In genomic region chr19:44848036-44848804, GRCh38 we compare ENCODE assay signal across 9 cellular contexts. TPM values are rescaled to one million over a fixed set of nuclear protein-coding genes. Genes with fewer than 3 reads are reported as not detected.
DNase-seq lines count a peak whose midpoint lies in the region; ATAC-seq, FAIRE-seq and TF ChIP-seq lines count a peak whose summit lies in the region.
"Had no signal": no experiment of that assay in that cellular context is flagged by ENCODE, and none has a peak within 500 bp of the region (broad histone marks: within the 10 kb centered on the region; RNA-seq: fewer than 3 reads in every experiment).

No MANE protein-coding gene starts in this region.

- peak overlapping the region; percentile 89 for H3K4me3 ChIP-seq in astrocyte (ENCODE audit: insufficient read depth, low read depth, low read length)

- H3K4me1 ChIP-seq in astrocyte (ENCODE audit: insufficient read depth, low read length): peaks cover 24% of the 10 kb centered on the region

- no peaks in the 10 kb centered on the region for H3K36me3 ChIP-seq in astrocyte (ENCODE audit: insufficient read depth, low read length)

- H3K9me3 ChIP-seq in astrocyte (ENCODE audit: insufficient read depth, low read depth, low read length): no peaks in the 10 kb centered on the region

- H3K27ac ChIP-seq in astrocyte (ENCODE audit: low read depth, low read length) (peak overlapping the region; percentile 92), temporal lobe (ENCODE audit: low read depth, low read length) (peak overlapping the region; percentile 4)

- peaks cover 62% of the 10 kb centered on the region for H4K20me1 ChIP-seq in astrocyte (ENCODE audit: insufficient read depth, low read length)

- peak overlapping the region; percentile 99 for H3K9ac ChIP-seq in astrocyte (ENCODE audit: low read length)

- peaks cover 17% of the 10 kb centered on the region for H3K4me1 Mint-ChIP-seq in activated CD4-positive, alpha-beta T cell treated with anti-CD3 and anti-CD28 coated beads, Interleukin-2, amount 10 ng/mL, durations not matched to agents 24 days and 14 days
- H3K4me1 Mint-ChIP-seq in astrocyte (ENCODE audit: low read depth, unreplicated experiment): peaks cover 24% of the 10 kb centered on the region

- peaks cover 51% of the 10 kb centered on the region for H3K27me3 Mint-ChIP-seq in activated CD4-positive, alpha-beta T cell treated with anti-CD3 and anti-CD28 coated beads, Interleukin-2, amount 10 ng/mL, durations not matched to agents 24 days and 14 days
- no peaks in the 10 kb centered on the region for H3K27me3 Mint-ChIP-seq in astrocyte (ENCODE audit: low read depth, unreplicated experiment)

- H3K36me3 Mint-ChIP-seq in activated CD4-positive, alpha-beta T cell treated with anti-CD3 and anti-CD28 coated beads, Interleukin-2, amount 10 ng/mL, durations not matched to agents 24 days and 14 days (ENCODE audit: low read depth): no peaks in the 10 kb centered on the region
- peaks cover 14% of the 10 kb centered on the region for H3K36me3 Mint-ChIP-seq in astrocyte (ENCODE audit: low read depth, unreplicated experiment)

- no peak for FAIRE-seq in astrocyte (lab: Jason Lieb, UNC)

- no peaks in the 10 kb centered on the region for H3K9me3 Mint-ChIP-seq in activated CD4-positive, alpha-beta T cell treated with anti-CD3 and anti-CD28 coated beads, Interleukin-2, amount 10 ng/mL, durations not matched to agents 24 days and 14 days
- H3K9me3 Mint-ChIP-seq in astrocyte (ENCODE audit: unreplicated experiment): no peaks in the 10 kb centered on the region
- H3K9me3 Mint-ChIP-seq: stimulated activated naive CD8-positive, alpha-beta T cell treated with anti-CD3 and anti-CD28 coated beads, Interleukin-15, Interleukin-2, amounts not matched to agents 100 ng/mL and 50 ng/mL, for 24 hours had no signal

- H3K27me3 ChIP-seq in astrocyte (ENCODE audit: insufficient read depth, low read length): no peaks in the 10 kb centered on the region

- ATAC-seq in left lobe of liver: no peak

- H2AFZ ChIP-seq in astrocyte (ENCODE audit: low read depth, low read length): no peak overlapping the region

- no peak for TF ChIP-seq CTCF in astrocyte (IDR thresholded peaks at IDR 0.05; ENCODE audit: insufficient read depth, low read depth, low read length)

- H3K4me3 Mint-ChIP-seq in activated CD4-positive, alpha-beta T cell treated with anti-CD3 and anti-CD28 coated beads, Interleukin-2, amount 10 ng/mL, durations not matched to agents 24 days and 14 days: no peak overlapping the region
- peak overlapping the region; percentile 99 for H3K4me3 Mint-ChIP-seq in astrocyte (ENCODE audit: unreplicated experiment)

- DNase-seq in activated CD4-positive, alpha-beta T cell treated with anti-CD3 and anti-CD28 coated beads, Interleukin-2, amount 10 ng/mL, durations not matched to agents 24 days and 14 days: peak; percentile 65
- DNase-seq in activated CD4-positive, alpha-beta T cell treated with anti-CD3 and anti-CD28 coated beads for 1 hour: no peak
- DNase-seq in astrocyte (ENCODE audit: low read depth) (peak; percentile 42), kidney glomerular epithelial cell (lab: John Stamatoyannopoulos, UW) (peak; percentile 51), NCI-H1105 treated with DMSO at 0.1 percent for 48 hours (lab: John Stamatoyannopoulos, UW) (no peak), T-helper 2 cell (no peak), left lobe of liver (ENCODE audit: low spot score) (no peak)

- H3K4me2 ChIP-seq in astrocyte (ENCODE audit: low read length): peak overlapping the region; percentile 89

- intact Hi-C loops in activated CD4-positive, alpha-beta T cell treated with anti-CD3 and anti-CD28 coated beads, Interleukin-2, amount 10 ng/mL, durations not matched to agents 24 days and 14 days (cut with micrococcal nuclease): loop anchor here (10.0 kb wide), 1 partner anchor 193 kb away; no protein-coding TSS in a partner anchor

- H3K27ac Mint-ChIP-seq in activated CD4-positive, alpha-beta T cell treated with anti-CD3 and anti-CD28 coated beads, Interleukin-2, amount 10 ng/mL, durations not matched to agents 24 days and 14 days: no peak overlapping the region
- H3K27ac Mint-ChIP-seq in astrocyte (ENCODE audit: unreplicated experiment): peak overlapping the region; percentile 100

- peaks cover 71% of the 10 kb centered on the region for H3K79me2 ChIP-seq in astrocyte (ENCODE audit: insufficient read depth, low read length)

RNA-seq across cellular contexts. Expression of gene NECTIN2, which starts 2.1 kb away (rescaled TPM):
- 0.19 and 0.44 TPM in 2 replicates for total RNA-seq in activated CD4-positive, alpha-beta T cell treated with anti-CD3 and anti-CD28 coated beads, Interleukin-2, amount 10 ng/mL, durations not matched to agents 24 days and 14 days
- total RNA-seq in astrocyte (297 and 302 TPM in 2 replicates), temporal lobe (19.4 TPM), left lobe of liver (70.4 TPM)

RNA-seq across cellular contexts. Expression of gene BCAM, which starts 39.3 kb away (rescaled TPM):
- total RNA-seq in activated CD4-positive, alpha-beta T cell treated with anti-CD3 and anti-CD28 coated beads, Interleukin-2, amount 10 ng/mL, durations not matched to agents 24 days and 14 days: not detected in 2 replicates
- total RNA-seq in astrocyte (11.5 and 14.0 TPM in 2 replicates), temporal lobe (7.9 TPM), left lobe of liver (40.7 TPM)

RNA-seq across cellular contexts. Expression of gene TOMM40, which starts 42.8 kb away (rescaled TPM):
- total RNA-seq in activated CD4-positive, alpha-beta T cell treated with anti-CD3 and anti-CD28 coated beads, Interleukin-2, amount 10 ng/mL, durations not matched to agents 24 days and 14 days: 208 and 213 TPM in 2 replicates
- total RNA-seq in astrocyte: 93.4 and 107 TPM in 2 replicates
- total RNA-seq in temporal lobe: 18.2 TPM
- total RNA-seq in left lobe of liver: 28.8 TPM

RNA-seq across cellular contexts. Expression of gene APOE, which starts 57.4 kb away (rescaled TPM):
- 0.83 and 1.1 TPM in 2 replicates for total RNA-seq in activated CD4-positive, alpha-beta T cell treated with anti-CD3 and anti-CD28 coated beads, Interleukin-2, amount 10 ng/mL, durations not matched to agents 24 days and 14 days
- total RNA-seq in astrocyte (655 and 663 TPM in 2 replicates), temporal lobe (73.5 TPM), left lobe of liver (5,009 TPM)

Comparison
In these comparisons a context has a peak if more than half of its experiments do, and no peak if none do; other contexts are left out.
1. DNase-seq: peak in activated CD4-positive, alpha-beta T cell treated with anti-CD3 and anti-CD28 coated beads, Interleukin-2, amount 10 ng/mL, durations not matched to agents 24 days and 14 days (single experiment), astrocyte (single experiment) and kidney glomerular epithelial cell (single experiment); none in activated CD4-positive, alpha-beta T cell treated with anti-CD3 and anti-CD28 coated beads for 1 hour (single experiment), NCI-H1105 treated with DMSO at 0.1 percent for 48 hours (single experiment), T-helper 2 cell (0 of 5) and left lobe of liver (single experiment).
2. RNA of gene NECTIN2, which starts 2.1 kb away (total RNA-seq): 297 to 302 TPM in astrocyte, 70.4 TPM in left lobe of liver (single experiment) and 19.4 TPM in temporal lobe (single experiment); 0.19 to 0.44 TPM in activated CD4-positive, alpha-beta T cell treated with anti-CD3 and anti-CD28 coated beads, Interleukin-2, amount 10 ng/mL, durations not matched to agents 24 days and 14 days; every median in the first group is over 10 times any median in the second.